In genomic region chr3:38396239-38396638, GRCh38 we compare ENCODE assay signal across 5 cellular contexts.
"Had no signal": no experiment of that assay in that cellular context is flagged by ENCODE, and none has a peak within 500 bp of the region (broad histone marks: within the 10 kb centered on the region; RNA-seq: fewer than 3 reads in every experiment).

No MANE protein-coding gene starts in this region.

- H3K9me3 Mint-ChIP-seq: GM23338 had no signal

- H3K27ac Mint-ChIP-seq: GM23338, H9 had no signal

- H3K4me1 Mint-ChIP-seq: GM23338, H9 had no signal

- ATAC-seq: GM23338, K562 had no signal

- DNase-seq: H9, HCEC 1CT, IMR-90 had no signal

- H3K4me3 Mint-ChIP-seq: GM23338, H9 had no signal

- H3K4me3 ChIP-seq: GM23338, K562 had no signal
